ENCODE assay signal across 18 cellular contexts in the genomic region with DNA sequence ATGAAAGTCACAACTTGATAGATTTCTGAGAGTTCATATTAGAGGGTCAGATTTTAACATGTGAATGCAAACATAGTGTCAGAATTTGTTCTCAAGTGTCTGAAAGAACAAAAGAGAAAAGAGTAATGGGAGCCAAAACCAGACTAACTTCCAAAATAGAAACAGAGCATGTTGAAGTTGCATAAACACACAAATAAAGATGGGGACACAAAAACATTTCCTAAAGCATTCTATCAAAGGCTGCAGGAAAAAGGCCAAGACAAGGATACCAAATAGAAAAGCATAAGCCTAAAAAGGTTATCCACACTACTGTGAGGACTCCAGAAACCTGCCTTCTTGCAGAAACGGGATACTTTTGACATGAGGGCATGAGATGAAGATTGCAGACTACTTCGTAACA. TPM values are rescaled to one million over a fixed set of nuclear protein-coding genes. Genes with fewer than 3 reads are reported as not detected.
A peak's percentile ranks its signal among the peaks of the same experiment; 100 is the strongest.
DNase-seq lines count a peak whose midpoint lies in the region; ATAC-seq and TF ChIP-seq lines count a peak whose summit lies in the region.
"Had no signal": no experiment of that assay in that cellular context is flagged by ENCODE, and none has a peak within 500 bp of the region (broad histone marks: within the 10 kb centered on the region; RNA-seq: fewer than 3 reads in every experiment).

No MANE protein-coding gene starts in this region.

- H2BK120ac ChIP-seq in trophoblast cell (ENCODE audit: insufficient read depth, low read length, poor library complexity) = no peak overlapping the region

- H3K4me3 ChIP-seq in left ventricle myocardium inferior (no peak overlapping the region), right cardiac atrium (ENCODE audit: low read length) (no peak overlapping the region), HAP-1 (no peak overlapping the region), trophoblast cell (ENCODE audit: low read depth, low read length) (no peak overlapping the region)
- H3K4me3 ChIP-seq: BLaER1 had no signal

- DNase-seq in left ventricle myocardium inferior = no peak
- no peak for DNase-seq in right cardiac atrium
- peak; percentile 50 for DNase-seq in globus pallidus (ENCODE audit: low spot score)
- peak; percentile 52 for DNase-seq in pons (ENCODE audit: low spot score)
- DNase-seq in activated T-cell treated with anti-CD3 and anti-CD28 coated beads, Interleukin-2, amount 50 U/mL, for 48 hours = no peak
- DNase-seq in HAP-1 (ENCODE audit: low spot score in 2 of 2) = no peak
- DNase-seq in trophoblast cell = no peak
- DNase-seq: CD4-positive, CD25-positive, alpha-beta regulatory T cell; CD8-positive, alpha-beta memory T cell; DMS53; DMS79 treated with DMSO at 0.1 percent for 48 hours; GF-D8; GOT3; HCEC 1CT had no signal

- H3K27me3 ChIP-seq in left ventricle myocardium inferior (ENCODE audit: low read depth) (no peaks in the 10 kb centered on the region), right cardiac atrium (ENCODE audit: control insufficient read depth, insufficient read depth) (no peaks in the 10 kb centered on the region), HAP-1 (ENCODE audit: low read depth) (no peaks in the 10 kb centered on the region), trophoblast cell (ENCODE audit: insufficient read depth, low read length) (no peaks in the 10 kb centered on the region)
- H3K27me3 ChIP-seq: BLaER1 had no signal

- H3K9ac ChIP-seq in trophoblast cell (ENCODE audit: low read length) = no peak overlapping the region
- H3K9ac ChIP-seq: BLaER1 had no signal

- H3K23ac ChIP-seq in trophoblast cell (ENCODE audit: low read length) = no peak overlapping the region

- no peak overlapping the region for H4K91ac ChIP-seq in trophoblast cell (ENCODE audit: low read depth, low read length)

- H3K18ac ChIP-seq in trophoblast cell (ENCODE audit: low read length) = no peak overlapping the region

- no peak overlapping the region for H3K14ac ChIP-seq in trophoblast cell (ENCODE audit: low read length)

- H3K4me2 ChIP-seq in trophoblast cell (ENCODE audit: low read length) = no peak overlapping the region
- H3K4me2 ChIP-seq: BLaER1 had no signal

- H3K79me1 ChIP-seq in trophoblast cell (ENCODE audit: low read length) = peaks cover 3% of the 10 kb centered on the region

- H3K36me3 ChIP-seq in left ventricle myocardium inferior = no peaks in the 10 kb centered on the region
- H3K36me3 ChIP-seq in HAP-1 (replicated peaks) = no peaks in the 10 kb centered on the region
- no peaks in the 10 kb centered on the region for H3K36me3 ChIP-seq in trophoblast cell (ENCODE audit: control insufficient read depth in 1 of 2, insufficient read depth in 2 of 2, low read length in 2 of 2)
- H3K36me3 ChIP-seq: BLaER1 had no signal

- in situ Hi-C loops in HAP-1 (cut with MboI; ENCODE audit: low sequenced_read_pairs) = no loop called here

- H3K4ac ChIP-seq in trophoblast cell (ENCODE audit: low read depth, low read length) = no peak overlapping the region

- H3K9me3 ChIP-seq in left ventricle myocardium inferior (replicated peaks) (no peaks in the 10 kb centered on the region), right cardiac atrium (ENCODE audit: control insufficient read depth, low read length) (no peaks in the 10 kb centered on the region), HAP-1 (no peaks in the 10 kb centered on the region), trophoblast cell (ENCODE audit: insufficient read depth, low read depth, low read length) (no peaks in the 10 kb centered on the region)
- H3K9me3 ChIP-seq: BLaER1 had no signal

- no peak overlapping the region for H4K8ac ChIP-seq in trophoblast cell (ENCODE audit: low read depth, low read length)

- H3K79me2 ChIP-seq in trophoblast cell (ENCODE audit: control insufficient read depth, insufficient read depth, low read length, poor library complexity) = no peaks in the 10 kb centered on the region

- ATAC-seq in right cardiac atrium = no peak

- H4K12ac ChIP-seq in trophoblast cell (ENCODE audit: low read depth, low read length) = no peak overlapping the region

- H3K4me1 ChIP-seq in left ventricle myocardium inferior (peaks cover 58% of the 10 kb centered on the region), right cardiac atrium (ENCODE audit: control insufficient read depth, insufficient read depth, low read length) (peaks cover 5% of the 10 kb centered on the region), HAP-1 (peaks cover 6% of the 10 kb centered on the region; the same call in 1 of the 2 replicates), trophoblast cell (ENCODE audit: control insufficient read depth in 1 of 2, insufficient read depth in 2 of 2, low read length in 2 of 2) (peaks cover 5 to 11% of the 10 kb centered on the region in 2 experiments)

- no peak overlapping the region for H2AFZ ChIP-seq in trophoblast cell (ENCODE audit: insufficient read depth, low read length, poor library complexity)

- no peak for TF ChIP-seq CTCF in left ventricle myocardium inferior (IDR thresholded peaks at IDR 0.05; ENCODE audit: borderline replicate concordance)

- no peak overlapping the region for H2BK5ac ChIP-seq in trophoblast cell (ENCODE audit: low read depth, low read length, poor library complexity)

- WGBS in right cardiac atrium = 63% methylated on average over 2 of the region's 2 CpGs
- WGBS in trophoblast cell (ENCODE audit: extremely low coverage, insufficient coverage, insufficient read length) = no CpG with 5 or more reads among the region's 2 CpGs

- intact Hi-C loops in left ventricle myocardium inferior (cut with micrococcal nuclease) = no loop called here
- intact Hi-C loops in right cardiac atrium (cut with DNase I) = no loop called here

- H2AK5ac ChIP-seq in trophoblast cell (ENCODE audit: low read length) = no peak overlapping the region

- H2BK12ac ChIP-seq in trophoblast cell (ENCODE audit: low read length) = no peak overlapping the region

- peak overlapping the region; percentile 3 for H3K27ac ChIP-seq in left ventricle myocardium inferior (replicated peaks)
- H3K27ac ChIP-seq in right cardiac atrium (ENCODE audit: low read length) = no peak overlapping the region
- H3K27ac ChIP-seq in trophoblast cell (ENCODE audit: low read depth, low read length) = no peak overlapping the region
- H3K27ac ChIP-seq: 22Rv1, BLaER1, C4-2B had no signal

RNA-seq across cellular contexts. Expression of gene FHIT, which starts 2.8 kb away (rescaled TPM):
- total RNA-seq in left ventricle myocardium inferior = 16.0 TPM
- total RNA-seq in right cardiac atrium = 10 to 100 TPM; 18.2 to 25.8 (median 23.1) TPM
- polyA plus RNA-seq in right cardiac atrium = 16.5 TPM
- polyA plus RNA-seq in trophoblast cell (2013) = 3.1 and 6.1 TPM in 2 replicates
- total RNA-seq: Daoy had no signal

Comparison
In these comparisons a context has a peak if more than half of its experiments do, and no peak if none do; other contexts are left out.
1. DNase-seq: peak in globus pallidus (single experiment) and pons (single experiment); none in left ventricle myocardium inferior (single experiment), right cardiac atrium (0 of 3), activated T-cell treated with anti-CD3 and anti-CD28 coated beads, Interleukin-2, amount 50 U/mL, for 48 hours (0 of 2), HAP-1 (0 of 2) and trophoblast cell (0 of 2).